Comparison of ENCODE assay signal across 10 cellular contexts in the genomic region with DNA sequence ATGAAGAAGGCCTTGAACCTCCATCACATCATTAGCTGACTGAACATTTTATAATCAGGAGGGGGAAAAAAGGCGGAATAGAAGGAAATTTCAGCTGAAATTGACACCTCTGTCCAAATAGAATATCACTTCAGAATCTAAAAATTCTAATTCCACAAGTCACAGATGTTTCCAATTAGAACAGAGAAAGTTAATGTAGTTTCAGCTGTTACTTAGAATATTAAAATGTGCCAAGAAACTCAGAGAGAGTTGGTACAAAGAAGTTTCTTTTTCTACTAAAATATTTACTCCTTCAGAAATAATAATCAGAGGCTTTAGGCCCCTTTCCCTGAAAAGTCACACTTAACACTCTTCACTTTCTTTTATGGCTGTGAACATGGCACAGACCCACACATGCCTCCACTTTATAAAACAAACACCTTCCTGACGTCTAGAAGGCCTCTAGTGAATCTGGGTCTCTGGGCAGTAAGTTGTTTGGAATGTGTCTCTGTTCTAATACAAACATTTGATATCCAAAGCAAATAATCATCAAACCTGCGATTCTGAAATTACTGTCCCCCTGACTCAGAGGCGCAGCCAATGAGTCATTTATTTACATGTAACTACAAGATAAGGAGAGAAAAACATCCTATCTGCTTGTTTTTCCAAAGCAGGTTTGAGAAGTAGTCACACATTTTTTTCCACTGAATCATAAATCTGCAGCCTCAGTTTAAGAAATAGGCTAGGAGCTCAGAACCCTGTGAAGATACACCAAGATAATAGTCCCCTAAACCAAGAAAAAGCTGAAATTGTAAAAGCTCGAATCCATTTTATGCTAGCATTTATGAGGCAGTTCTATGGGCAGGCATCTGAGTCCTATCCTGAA.
A peak's percentile ranks its signal among the peaks of the same experiment; 100 is the strongest.
DNase-seq lines count a peak whose midpoint lies in the region; ATAC-seq and TF ChIP-seq lines count a peak whose summit lies in the region.
"Had no signal": no experiment of that assay in that cellular context is flagged by ENCODE, and none has a peak within 500 bp of the region (broad histone marks: within the 10 kb centered on the region; RNA-seq: fewer than 3 reads in every experiment).

No MANE protein-coding gene starts in this region.

- intact Hi-C loops in left ventricle myocardium superior (cut with micrococcal nuclease): no loop called here
- intact Hi-C loops in stomach (cut with DNase I; ENCODE audit: low total_unique reads): no loop called here

- no peak overlapping the region for H3K4me3 ChIP-seq in stomach
- H3K4me3 ChIP-seq: BLaER1 had no signal

- ATAC-seq in left ventricle myocardium superior (peak; percentile 36), HG02642 (IDR thresholded peaks at IDR 0.05; ENCODE audit: poor library complexity, unreplicated experiment) (no peak), HG02973 (IDR thresholded peaks at IDR 0.05; ENCODE audit: unreplicated experiment) (no peak), GM18870 (IDR thresholded peaks at IDR 0.05; ENCODE audit: unreplicated experiment) (no peak)

- peak overlapping the region; percentile 38 for H3K27ac ChIP-seq in VCaP
- H3K27ac ChIP-seq in stomach: peak overlapping the region in 4 of 5 donors; percentile 55 to 70 (median 62)
- H3K27ac ChIP-seq: BLaER1 had no signal

- TF ChIP-seq POLR2A in stomach (IDR thresholded peaks at IDR 0.05): no peak

- WGBS in stomach, 5 donors: 25 to 31% (median 27%) methylated on average over 5 of the region's 5 CpGs

- TF ChIP-seq CTCF in VCaP (conservative IDR thresholded peaks at IDR 0.05): no peak
- TF ChIP-seq CTCF in stomach (IDR thresholded peaks at IDR 0.05): no peak

- H3K4me1 ChIP-seq in stomach: peaks cover 7 to 38% (median 25%) of the 10 kb centered on the region in 4 donors
- H3K4me1 ChIP-seq: BLaER1 had no signal

- DNase-seq in NCI-H2227 (lab: John Stamatoyannopoulos, UW; ENCODE audit: unreplicated experiment): peak; percentile 43
- no peak for DNase-seq in NCI-H2227 treated with DMSO at 0.1 percent for 48 hours (lab: John Stamatoyannopoulos, UW)
- no peak for DNase-seq in left ventricle myocardium superior
- peak; percentile 39 for DNase-seq in stomach
- DNase-seq: naive B cell had no signal

- H3K9me3 ChIP-seq in stomach: peaks cover 0 to 14% (median 7%) of the 10 kb centered on the region in 4 donors

- no peak for TF ChIP-seq EP300 in stomach (IDR thresholded peaks at IDR 0.05)

- peaks cover 0 to 10% (median 0%) of the 10 kb centered on the region in 4 donors for H3K36me3 ChIP-seq in stomach
- H3K36me3 ChIP-seq: BLaER1 had no signal

- no peaks in the 10 kb centered on the region for H3K27me3 ChIP-seq in stomach
- H3K27me3 ChIP-seq: BLaER1 had no signal

Comparison
In these comparisons a context has a peak if more than half of its experiments do, and no peak if none do; other contexts are left out.
1. DNase-seq: peak in NCI-H2227 (single experiment) and stomach (single experiment); none in NCI-H2227 treated with DMSO at 0.1 percent for 48 hours (single experiment) and left ventricle myocardium superior (single experiment).